In genomic region chrX:98412058-98412457, GRCh38 we compare ENCODE assay signal across 36 cellular contexts.
"Had no signal": no experiment of that assay in that cellular context is flagged by ENCODE, and none has a peak within 500 bp of the region (broad histone marks: within the 10 kb centered on the region; RNA-seq: fewer than 3 reads in every experiment).

No MANE protein-coding gene starts in this region.

- H3K4me1 ChIP-seq: ascending aorta, body of pancreas, breast epithelium had no signal

- FAIRE-seq: TTC549 had no signal

- H3K4me1 Mint-ChIP-seq: activated B cell treated with CpG ODN at 0.5 μM for 24 hours; activated CD4-positive, alpha-beta T cell treated with anti-CD3 and anti-CD28 coated beads, Interleukin-2, amount 10 ng/mL, durations not matched to agents 24 days and 14 days; activated naive CD4-positive, alpha-beta T cell treated with anti-CD3 and anti-CD28 coated beads, Interleukin-2, amount 10 ng/mL, durations not matched to agents 7 days and 5 days; activated naive CD4-positive, alpha-beta T cell treated with anti-CD3 and anti-CD28 coated beads, Interleukin-2, amount 50 U/mL, for 24 hours; activated naive CD8-positive, alpha-beta T cell treated with anti-CD3 and anti-CD28 coated beads, Interleukin-2, amount 10 ng/mL, durations not matched to agents 7 days and 5 days; activated naive CD8-positive, alpha-beta T cell treated with anti-CD3 and anti-CD28 coated beads, Interleukin-2, amount 50 U/mL, for 24 hours; activated T-helper 17 cell treated with anti-CD3 and anti-CD28 coated beads, Interleukin-2, amount 50 U/mL, for 72 hours had no signal

- H3K27me3 ChIP-seq: ascending aorta, body of pancreas, brain microvascular endothelial cell had no signal

- H3K27ac Mint-ChIP-seq: activated B cell treated with CpG ODN at 0.5 μM for 24 hours; activated CD4-positive, alpha-beta memory T cell treated with anti-CD3 and anti-CD28 coated beads for 36 hours; activated CD4-positive, alpha-beta T cell treated with anti-CD3 and anti-CD28 coated beads, Interleukin-2, amount 10 ng/mL, durations not matched to agents 24 days and 14 days; activated CD8-positive, alpha-beta T cell treated with anti-CD3 and anti-CD28 coated beads for 36 hours; activated naive CD4-positive, alpha-beta T cell treated with anti-CD3 and anti-CD28 coated beads, Interleukin-2, amount 10 ng/mL, durations not matched to agents 7 days and 5 days; activated naive CD4-positive, alpha-beta T cell treated with anti-CD3 and anti-CD28 coated beads, Interleukin-2, amount 50 U/mL, for 24 hours; activated naive CD8-positive, alpha-beta T cell; activated naive CD8-positive, alpha-beta T cell treated with anti-CD3 and anti-CD28 coated beads, Interleukin-2, amount 10 ng/mL, durations not matched to agents 7 days and 5 days; activated naive CD8-positive, alpha-beta T cell treated with anti-CD3 and anti-CD28 coated beads, Interleukin-2, amount 50 U/mL, for 24 hours; activated T-cell treated with anti-CD3 and anti-CD28 coated beads, Interleukin-2, amount 50 U/mL, for 72 hours; activated T-helper 1 cell treated with anti-CD3 and anti-CD28 coated beads, Interleukin-12 subunit alpha, Interleukin-12 subunit beta, Interleukin-2, Interleukin-4 antibody, amounts not matched to agents 30 ng/mL and 10 ng/mL and 1 ng/mL, durations not matched to agents 14 hours and 24 hours and 36 hours; activated T-helper 17 cell treated with anti-CD3 and anti-CD28 coated beads, Interleukin-2, amount 50 U/mL, for 72 hours; T-helper 1 cell treated with Interleukin-12 subunit alpha and Interleukin-12 subunit beta and Interleukin-4 antibody, amounts not matched to agents 30 μg/mL and 1 μg/mL, for 36 hours; T-helper 2 cell treated with Interferon-gamma antibody and Interleukin-4, amounts not matched to agents 5 μg/mL and 100 μg/mL, for 36 hours had no signal

- H3K9me3 Mint-ChIP-seq: activated B cell treated with CpG ODN at 0.5 μM for 24 hours; activated CD4-positive, alpha-beta memory T cell treated with anti-CD3 and anti-CD28 coated beads for 36 hours; activated CD4-positive, alpha-beta T cell treated with anti-CD3 and anti-CD28 coated beads, Interleukin-2, amount 10 ng/mL, durations not matched to agents 24 days and 14 days; activated CD8-positive, alpha-beta T cell treated with anti-CD3 and anti-CD28 coated beads for 36 hours; activated naive CD4-positive, alpha-beta T cell treated with anti-CD3 and anti-CD28 coated beads, Interleukin-2, amount 10 ng/mL, durations not matched to agents 7 days and 5 days; activated naive CD4-positive, alpha-beta T cell treated with anti-CD3 and anti-CD28 coated beads, Interleukin-2, amount 50 U/mL, for 24 hours; activated naive CD8-positive, alpha-beta T cell treated with anti-CD3 and anti-CD28 coated beads, Interleukin-2, amount 10 ng/mL, durations not matched to agents 7 days and 5 days; activated naive CD8-positive, alpha-beta T cell treated with anti-CD3 and anti-CD28 coated beads, Interleukin-2, amount 50 U/mL, for 24 hours; activated T-cell treated with anti-CD3 and anti-CD28 coated beads, Interleukin-2, amount 50 U/mL, for 4 hours; activated T-cell treated with anti-CD3 and anti-CD28 coated beads, Interleukin-2, amount 50 U/mL, for 72 hours; activated T-helper 1 cell treated with anti-CD3 and anti-CD28 coated beads, Interleukin-12 subunit alpha, Interleukin-12 subunit beta, Interleukin-2, Interleukin-4 antibody, amounts not matched to agents 30 ng/mL and 10 ng/mL and 1 ng/mL, durations not matched to agents 14 hours and 24 hours and 36 hours; activated T-helper 17 cell treated with anti-CD3 and anti-CD28 coated beads, Interleukin-2, amount 50 U/mL, for 72 hours; T-helper 1 cell treated with Interleukin-12 subunit alpha and Interleukin-12 subunit beta and Interleukin-4 antibody, amounts not matched to agents 30 μg/mL and 1 μg/mL, for 36 hours; T-helper 2 cell treated with Interferon-gamma antibody and Interleukin-4, amounts not matched to agents 5 μg/mL and 100 μg/mL, for 36 hours had no signal

- H3K27me3 Mint-ChIP-seq: activated B cell treated with CpG ODN at 0.5 μM for 24 hours; activated CD4-positive, alpha-beta memory T cell treated with anti-CD3 and anti-CD28 coated beads for 36 hours; activated CD4-positive, alpha-beta T cell treated with anti-CD3 and anti-CD28 coated beads, Interleukin-2, amount 10 ng/mL, durations not matched to agents 24 days and 14 days; activated CD8-positive, alpha-beta T cell treated with anti-CD3 and anti-CD28 coated beads for 36 hours; activated naive CD4-positive, alpha-beta T cell treated with anti-CD3 and anti-CD28 coated beads, Interleukin-2, amount 10 ng/mL, durations not matched to agents 7 days and 5 days; activated naive CD4-positive, alpha-beta T cell treated with anti-CD3 and anti-CD28 coated beads, Interleukin-2, amount 50 U/mL, for 24 hours; activated naive CD8-positive, alpha-beta T cell; activated naive CD8-positive, alpha-beta T cell treated with anti-CD3 and anti-CD28 coated beads, Interleukin-2, amount 10 ng/mL, durations not matched to agents 7 days and 5 days; activated naive CD8-positive, alpha-beta T cell treated with anti-CD3 and anti-CD28 coated beads, Interleukin-2, amount 50 U/mL, for 24 hours; activated T-helper 17 cell treated with anti-CD3 and anti-CD28 coated beads, Interleukin-2, amount 50 U/mL, for 72 hours had no signal

- H3K36me3 Mint-ChIP-seq: activated CD4-positive, alpha-beta memory T cell treated with anti-CD3 and anti-CD28 coated beads for 36 hours; activated naive CD4-positive, alpha-beta T cell treated with anti-CD3 and anti-CD28 coated beads, Interleukin-2, amount 10 ng/mL, durations not matched to agents 7 days and 5 days; activated naive CD4-positive, alpha-beta T cell treated with anti-CD3 and anti-CD28 coated beads, Interleukin-2, amount 50 U/mL, for 24 hours; activated naive CD8-positive, alpha-beta T cell; activated naive CD8-positive, alpha-beta T cell treated with anti-CD3 and anti-CD28 coated beads, Interleukin-2, amount 10 ng/mL, durations not matched to agents 7 days and 5 days had no signal

- H3K4me3 ChIP-seq: ascending aorta, body of pancreas, breast epithelium had no signal

- H3K27ac ChIP-seq: ascending aorta, body of pancreas, brain microvascular endothelial cell, breast epithelium, VCaP had no signal

- H3K36me3 ChIP-seq: ascending aorta, brain microvascular endothelial cell had no signal

- H3K9me3 ChIP-seq: ascending aorta, body of pancreas, breast epithelium had no signal

- H3K4me3 Mint-ChIP-seq: activated B cell treated with CpG ODN at 0.5 μM for 24 hours; activated CD4-positive, alpha-beta memory T cell treated with anti-CD3 and anti-CD28 coated beads for 36 hours; activated CD4-positive, alpha-beta T cell treated with anti-CD3 and anti-CD28 coated beads, Interleukin-2, amount 10 ng/mL, durations not matched to agents 24 days and 14 days; activated CD8-positive, alpha-beta T cell treated with anti-CD3 and anti-CD28 coated beads for 36 hours; activated naive CD4-positive, alpha-beta T cell treated with anti-CD3 and anti-CD28 coated beads, Interleukin-2, amount 10 ng/mL, durations not matched to agents 7 days and 5 days; activated naive CD4-positive, alpha-beta T cell treated with anti-CD3 and anti-CD28 coated beads, Interleukin-2, amount 50 U/mL, for 24 hours; activated naive CD8-positive, alpha-beta T cell; activated naive CD8-positive, alpha-beta T cell treated with anti-CD3 and anti-CD28 coated beads, Interleukin-2, amount 10 ng/mL, durations not matched to agents 7 days and 5 days; activated naive CD8-positive, alpha-beta T cell treated with anti-CD3 and anti-CD28 coated beads, Interleukin-2, amount 50 U/mL, for 24 hours; activated T-cell treated with anti-CD3 and anti-CD28 coated beads, Interleukin-2, amount 50 U/mL, for 4 hours; activated T-cell treated with anti-CD3 and anti-CD28 coated beads, Interleukin-2, amount 50 U/mL, for 72 hours; activated T-helper 1 cell treated with anti-CD3 and anti-CD28 coated beads, Interleukin-12 subunit alpha, Interleukin-12 subunit beta, Interleukin-2, Interleukin-4 antibody, amounts not matched to agents 30 ng/mL and 10 ng/mL and 1 ng/mL, durations not matched to agents 14 hours and 24 hours and 36 hours; activated T-helper 17 cell treated with anti-CD3 and anti-CD28 coated beads, Interleukin-2, amount 50 U/mL, for 72 hours; T-helper 1 cell treated with Interleukin-12 subunit alpha and Interleukin-12 subunit beta and Interleukin-4 antibody, amounts not matched to agents 30 μg/mL and 1 μg/mL, for 36 hours; T-helper 2 cell treated with Interferon-gamma antibody and Interleukin-4, amounts not matched to agents 5 μg/mL and 100 μg/mL, for 36 hours had no signal

- DNase-seq: activated B cell treated with CpG ODN at 0.5 μM for 24 hours; activated CD4-positive, alpha-beta memory T cell treated with anti-CD3 and anti-CD28 coated beads for 36 hours; activated CD4-positive, alpha-beta T cell treated with anti-CD3 and anti-CD28 coated beads for 4 hours; activated CD4-positive, alpha-beta T cell treated with anti-CD3 and anti-CD28 coated beads, Interleukin-2, amount 10 ng/mL, durations not matched to agents 24 days and 14 days; activated CD4-positive, alpha-beta T cell treated with anti-CD3 and anti-CD28 coated beads, Interleukin-2, amount 50 U/mL, for 1 hour; activated CD4-positive, alpha-beta T cell treated with anti-CD3 and anti-CD28 coated beads, Interleukin-2, amount 50 U/mL, for 4 hours; activated CD4-positive, CD25-positive, alpha-beta regulatory T cell treated with anti-CD3 and anti-CD28 coated beads, Interleukin-2, amount 50 U/mL, for 72 hours; activated CD8-positive, alpha-beta memory T cell treated with anti-CD3 and anti-CD28 coated beads, Interleukin-2, amount 50 U/mL, for 4 hours; activated CD8-positive, alpha-beta T cell treated with anti-CD3 and anti-CD28 coated beads for 36 hours; activated gamma-delta T cell; activated naive CD4-positive, alpha-beta T cell treated with anti-CD3 and anti-CD28 coated beads, Interleukin-2, amount 10 ng/mL, durations not matched to agents 7 days and 5 days; activated naive CD4-positive, alpha-beta T cell treated with Interleukin-2 at 50 U/mL for 16 hours; activated naive CD8-positive, alpha-beta T cell treated with anti-CD3 and anti-CD28 coated beads, Interleukin-2, amount 10 ng/mL, durations not matched to agents 7 days and 5 days; activated naive CD8-positive, alpha-beta T cell treated with anti-CD3 and anti-CD28 coated beads, Interleukin-2, amount 50 U/mL, for 24 hours; activated T-cell treated with anti-CD3 and anti-CD28 coated beads for 4 hours; activated T-cell treated with anti-CD3 and anti-CD28 coated beads, Interleukin-2, amount 50 U/mL, for 1 hour; activated T-cell treated with anti-CD3 and anti-CD28 coated beads, Interleukin-2, amount 50 U/mL, for 4 hours; activated T-cell treated with anti-CD3 and anti-CD28 coated beads, Interleukin-2, amount 50 U/mL, for 72 hours; amygdala; anterior cingulate cortex; body of pancreas; brain microvascular endothelial cell; central memory CD4-positive, alpha-beta T cell; T-helper 1 cell; T-helper 2 cell; T-helper 9 cell had no signal

- ATAC-seq: activated CD8-positive, alpha-beta T cell treated with anti-CD3 and anti-CD28 coated beads for 36 hours; activated naive CD8-positive, alpha-beta T cell treated with anti-CD3 and anti-CD28 coated beads, Interleukin-2, amount 50 U/mL, for 24 hours; activated T-cell treated with anti-CD3 and anti-CD28 coated beads, Interleukin-2, amount 50 U/mL, for 4 hours; activated T-cell treated with anti-CD3 and anti-CD28 coated beads, Interleukin-2, amount 50 U/mL, for 72 hours; activated T-helper 17 cell treated with anti-CD3 and anti-CD28 coated beads, Interleukin-2, amount 50 U/mL, for 72 hours; body of pancreas had no signal
